In the genomic region with DNA sequence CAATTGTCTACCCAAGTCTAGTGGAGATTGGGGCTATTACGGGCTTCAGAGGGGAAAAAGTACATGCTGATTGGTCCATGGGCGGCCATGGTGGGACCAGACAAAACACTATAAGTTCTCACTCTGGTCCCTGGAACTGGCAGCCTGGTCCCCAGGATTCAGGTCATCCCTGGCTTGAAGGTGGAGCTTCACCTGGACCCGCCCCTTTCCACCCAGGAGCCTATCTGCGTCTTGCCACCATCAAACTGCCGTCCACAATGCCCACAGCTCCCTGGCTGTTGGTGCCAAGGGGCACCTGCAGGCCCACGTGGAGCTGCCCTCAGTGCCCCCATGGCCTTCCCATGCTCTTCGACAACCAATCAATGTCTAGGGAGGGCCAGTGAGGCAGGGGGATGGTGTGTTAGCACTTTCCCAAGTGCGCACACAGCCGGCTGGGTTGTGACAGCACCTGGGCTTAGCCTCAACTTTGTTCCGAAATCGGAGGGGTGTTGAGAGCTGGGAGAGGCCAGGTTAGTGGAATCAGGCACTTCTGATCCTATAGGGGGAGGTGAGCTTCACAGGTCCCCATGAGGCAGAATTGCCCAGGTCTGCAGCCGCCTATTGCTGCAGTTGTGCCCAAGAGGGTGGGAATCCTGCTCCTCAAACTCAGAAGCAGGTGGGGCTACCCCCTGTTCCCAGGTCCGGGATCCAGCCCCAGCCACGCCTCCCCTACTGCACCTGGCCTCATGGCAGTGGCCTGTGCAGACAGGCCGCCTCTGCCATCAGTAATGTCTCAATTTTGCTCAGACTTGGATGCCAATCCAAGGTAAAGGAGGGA, we compare ENCODE assay signal across 19 cellular contexts.
"Had no signal": no experiment of that assay in that cellular context is flagged by ENCODE, and none has a peak within 500 bp of the region (broad histone marks: within the 10 kb centered on the region; RNA-seq: fewer than 3 reads in every experiment).

No MANE protein-coding gene starts in this region.

- DNase-seq: colonic mucosa; dermis blood vessel endothelial cell; esophagus squamous epithelium; foreskin fibroblast; glutamatergic neuron; islet precursor cell; lower lobe of right lung; mesenchymal stem cell; midbrain; stimulated activated CD4-positive, alpha-beta T cell treated with anti-CD3 and anti-CD28 coated beads, Interleukin-4, amount 100 ng/mL, for 1 hour; stimulated activated naive CD4-positive, alpha-beta T cell; thyroid gland; uterus had no signal

- H3K36me3 Mint-ChIP-seq: type B pancreatic cell had no signal

- H3K4me1 ChIP-seq: colonic mucosa, esophagus squamous epithelium, gastroesophageal sphincter, left lung, lower lobe of right lung, psoas muscle, uterus had no signal

- H3K27me3 Mint-ChIP-seq: type B pancreatic cell had no signal

- H3K4me3 ChIP-seq: colonic mucosa, esophagus squamous epithelium, gastroesophageal sphincter, left lung, lower lobe of right lung, psoas muscle, smooth muscle cell, thyroid gland, uterus had no signal

- H3K27me3 ChIP-seq: colonic mucosa, esophagus squamous epithelium, gastroesophageal sphincter, left lung, thyroid gland, uterus had no signal

- ATAC-seq: gastroesophageal sphincter, left lung, psoas muscle had no signal

- H3K9me3 ChIP-seq: colonic mucosa, gastroesophageal sphincter, left lung, lower lobe of right lung, psoas muscle, thyroid gland, uterus had no signal

- H3K27ac Mint-ChIP-seq: nephron, type B pancreatic cell had no signal

- H3K27ac ChIP-seq: colonic mucosa, esophagus squamous epithelium, gastroesophageal sphincter, left lung, lower lobe of right lung, psoas muscle, uterus had no signal

- H3K4me3 Mint-ChIP-seq: nephron, type B pancreatic cell had no signal

- H3K9me3 Mint-ChIP-seq: nephron, type B pancreatic cell had no signal

- H3K36me3 ChIP-seq: colonic mucosa, esophagus squamous epithelium, gastroesophageal sphincter, left lung, lower lobe of right lung, thyroid gland, uterus had no signal
